Comparison of ENCODE assay signal across 8 cellular contexts in the genomic region with DNA sequence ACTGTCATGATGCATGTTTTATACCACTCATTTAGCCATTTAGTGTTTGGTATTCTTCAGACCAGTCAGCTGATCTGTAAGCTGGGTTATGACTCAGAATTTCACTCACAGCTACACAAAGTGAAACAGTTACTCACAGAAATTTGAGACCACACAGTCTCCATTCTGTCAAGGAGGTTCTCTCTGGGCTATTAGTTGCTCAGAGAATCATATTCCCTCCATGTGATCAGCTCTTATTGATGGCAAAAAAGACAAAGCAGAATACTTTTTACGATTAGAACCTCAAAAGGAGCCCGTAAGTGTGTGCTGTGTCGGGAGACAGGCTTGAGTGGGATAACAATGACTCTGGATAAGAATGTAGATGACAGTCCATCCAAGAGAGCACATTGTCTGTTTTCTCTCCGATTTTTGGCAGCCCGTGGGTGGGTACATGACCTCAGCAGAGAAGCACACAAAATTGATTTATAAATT.
DNase-seq lines count a peak whose midpoint lies in the region; ATAC-seq and TF ChIP-seq lines count a peak whose summit lies in the region.
"Had no signal": no experiment of that assay in that cellular context is flagged by ENCODE, and none has a peak within 500 bp of the region (broad histone marks: within the 10 kb centered on the region; RNA-seq: fewer than 3 reads in every experiment).

No MANE protein-coding gene starts in this region.

- no peaks in the 10 kb centered on the region for H3K27me3 Mint-ChIP-seq in stimulated activated memory B cell treated with anti-CD40 and anti-IgM and Interleukin-4, amounts not matched to agents 10 μg/mL and 1 μg/mL and 100 μg/mL, for 72 hours
- no peaks in the 10 kb centered on the region for H3K27me3 Mint-ChIP-seq in endodermal cell (ENCODE audit: insufficient read depth)

- DNase-seq in SJCRH30 (peak; percentile 19 to 68), endodermal cell (no peak), SKM-1 treated with dmso at 0.1 percent for 144 hours (lab: John Stamatoyannopoulos, UW; ENCODE audit: unreplicated experiment) (no peak), NCI-H526 (lab: John Stamatoyannopoulos, UW) (no peak)
- DNase-seq: T1000 had no signal

- no peak overlapping the region for H3K4me3 Mint-ChIP-seq in stimulated activated memory B cell treated with anti-CD40 and anti-IgM and Interleukin-4, amounts not matched to agents 10 μg/mL and 1 μg/mL and 100 μg/mL, for 72 hours
- no peak overlapping the region for H3K4me3 Mint-ChIP-seq in endodermal cell

- H3K27ac Mint-ChIP-seq in stimulated activated memory B cell treated with anti-CD40 and anti-IgM and Interleukin-4, amounts not matched to agents 10 μg/mL and 1 μg/mL and 100 μg/mL, for 72 hours, result no peak overlapping the region
- H3K27ac Mint-ChIP-seq in endodermal cell, result no peak overlapping the region

- H3K27ac ChIP-seq in SJCRH30 (peak overlapping the region; percentile 51), endodermal cell (ENCODE audit: low read depth, low read length) (no peak overlapping the region)

- H3K27me3 ChIP-seq in SJCRH30, result no peaks in the 10 kb centered on the region
- no peaks in the 10 kb centered on the region for H3K27me3 ChIP-seq in endodermal cell (ENCODE audit: control insufficient read depth, insufficient read depth, low read length, poor library complexity, severe bottlenecking)

- H3K9me3 Mint-ChIP-seq in stimulated activated memory B cell treated with anti-CD40 and anti-IgM and Interleukin-4, amounts not matched to agents 10 μg/mL and 1 μg/mL and 100 μg/mL, for 72 hours, result peaks cover 3% of the 10 kb centered on the region
- no peaks in the 10 kb centered on the region for H3K9me3 Mint-ChIP-seq in endodermal cell

- no peak overlapping the region for H3K9ac ChIP-seq in endodermal cell (ENCODE audit: extremely low read depth, low read length, poor library complexity, severe bottlenecking)

- peaks cover 14% of the 10 kb centered on the region for H3K4me1 ChIP-seq in SJCRH30
- H3K4me1 ChIP-seq in endodermal cell (ENCODE audit: control insufficient read depth, insufficient read depth, low read length), result no peaks in the 10 kb centered on the region

- H3K36me3 ChIP-seq in SJCRH30 (no peaks in the 10 kb centered on the region), endodermal cell (ENCODE audit: control insufficient read depth, insufficient read depth, low read length) (peaks cover 33% of the 10 kb centered on the region)

- H3K4me3 ChIP-seq in SJCRH30 (peak overlapping the region; percentile 52), endodermal cell (ENCODE audit: low read length) (no peak overlapping the region)

- 87 to 89% methylated on average over 3 of the region's 5 CpGs for WGBS in endodermal cell (ENCODE audit: insufficient coverage in 1 of 2, insufficient read length in 1 of 2), 2 experiments

- ATAC-seq in GM19351 (IDR thresholded peaks at IDR 0.05; ENCODE audit: unreplicated experiment) (peak; percentile 97), HG02970 (IDR thresholded peaks at IDR 0.05; ENCODE audit: low FRiP score, unreplicated experiment) (peak; percentile 98)
- peak; percentile 74 for ATAC-seq in stimulated activated memory B cell treated with anti-CD40 and anti-IgM and Interleukin-4, amounts not matched to agents 10 μg/mL and 1 μg/mL and 100 μg/mL, for 72 hours

- H3K36me3 Mint-ChIP-seq in stimulated activated memory B cell treated with anti-CD40 and anti-IgM and Interleukin-4, amounts not matched to agents 10 μg/mL and 1 μg/mL and 100 μg/mL, for 72 hours, result no peaks in the 10 kb centered on the region
- H3K36me3 Mint-ChIP-seq in endodermal cell (ENCODE audit: low read depth), result no peaks in the 10 kb centered on the region

- peaks cover 15% of the 10 kb centered on the region for H3K4me1 Mint-ChIP-seq in stimulated activated memory B cell treated with anti-CD40 and anti-IgM and Interleukin-4, amounts not matched to agents 10 μg/mL and 1 μg/mL and 100 μg/mL, for 72 hours
- no peaks in the 10 kb centered on the region for H3K4me1 Mint-ChIP-seq in endodermal cell

- H3K9me3 ChIP-seq in SJCRH30 (replicated peaks) (no peaks in the 10 kb centered on the region), endodermal cell (ENCODE audit: control insufficient read depth, low read length) (peaks cover 5% of the 10 kb centered on the region)

- no peak for TF ChIP-seq CTCF in endodermal cell (conservative IDR thresholded peaks at IDR 0.05)

Comparison
In these comparisons a context has a peak if more than half of its experiments do, and no peak if none do; other contexts are left out.
1. DNase-seq: peak in SJCRH30 (2 of 2); none in endodermal cell (single experiment), SKM-1 treated with dmso at 0.1 percent for 144 hours (single experiment) and NCI-H526 (0 of 2).
2. Peak in every context shown above with its lines, with median percentiles within 50 percentile points of each other: ATAC-seq.